ENCODE assay signal across 8 cellular contexts in the genomic region with DNA sequence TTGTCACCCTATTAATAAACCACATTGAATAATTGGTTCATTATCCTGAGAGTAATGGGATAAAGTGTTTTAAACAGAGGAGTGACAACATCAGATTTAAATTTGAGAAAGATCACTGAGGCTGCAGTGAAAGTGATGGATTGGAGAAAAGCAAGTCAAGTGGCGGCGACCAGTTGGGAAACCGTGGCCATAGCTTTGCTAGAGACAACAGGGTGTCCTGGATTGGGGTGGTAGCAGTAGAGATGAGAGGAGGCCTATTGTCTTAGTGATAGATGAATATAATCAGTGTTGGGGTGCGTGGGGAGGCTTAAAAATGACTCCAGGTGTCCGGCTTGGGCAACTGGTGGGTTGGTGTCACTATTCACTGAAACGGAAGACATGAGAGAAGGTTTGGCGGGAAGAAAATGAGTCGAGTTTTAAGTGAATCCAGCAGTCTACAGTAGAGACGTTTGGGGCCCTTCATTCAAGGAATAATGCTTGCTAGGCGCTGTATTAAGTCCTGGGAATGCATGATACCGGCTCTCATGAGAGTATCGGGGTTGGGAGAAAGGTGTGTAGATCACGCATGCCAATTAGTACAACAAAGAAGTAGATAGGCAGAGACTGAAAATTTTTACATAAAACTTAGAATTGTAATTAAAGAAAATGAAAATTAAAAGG. TPM values are rescaled to one million over a fixed set of nuclear protein-coding genes. Genes with fewer than 3 reads are reported as not detected.
A peak's percentile ranks its signal among the peaks of the same experiment; 100 is the strongest.
DNase-seq lines count a peak whose midpoint lies in the region; ATAC-seq and TF ChIP-seq lines count a peak whose summit lies in the region.

No MANE protein-coding gene starts in this region.

- BruUV-seq in OCI-LY7 (replicated peaks; lab: Mats Ljungman, UMichigan): no TSS peak

- H3K27ac ChIP-seq in OCI-LY7 (ENCODE audit: low read depth, low read length, poor library complexity, severe bottlenecking): no peak overlapping the region

- DNase-seq in GM03348 (ENCODE audit: low spot score): peak; percentile 11
- DNase-seq in OCI-LY7 (ENCODE audit: low spot score): peak; percentile 7
- no peak for DNase-seq in globus pallidus (ENCODE audit: low spot score)
- DNase-seq in HK-2 (ENCODE audit: unreplicated experiment): no peak
- DNase-seq in NCI-H187 (lab: John Stamatoyannopoulos, UW): no peak

- peaks cover 19% of the 10 kb centered on the region for H3K4me1 ChIP-seq in OCI-LY7 (ENCODE audit: insufficient read depth, low read length, poor library complexity, severe bottlenecking)
- peaks cover 4% of the 10 kb centered on the region for H3K4me1 ChIP-seq in endocrine pancreas (ENCODE audit: control insufficient read depth, insufficient read depth, low read length)
- peaks cover 9% of the 10 kb centered on the region for H3K4me1 ChIP-seq in neuron (ENCODE audit: insufficient read depth, low read length)

- ATAC-seq in GM18520 (IDR thresholded peaks at IDR 0.05; ENCODE audit: unreplicated experiment): no peak

- H3K9ac ChIP-seq in endocrine pancreas (ENCODE audit: control insufficient read depth, insufficient read depth, low read length): peak overlapping the region; percentile 3

- H4K20me1 ChIP-seq in OCI-LY7 (ENCODE audit: insufficient read depth, low read length): peaks cover 4% of the 10 kb centered on the region; the same call in 1 of the 2 replicates

- H3K4me3 ChIP-seq in OCI-LY7 (ENCODE audit: low read depth, low read length, poor library complexity, severe bottlenecking): peak overlapping the region; percentile 75
- H3K4me3 ChIP-seq in endocrine pancreas (ENCODE audit: control insufficient read depth, insufficient read depth, low read length): peak overlapping the region; percentile 81
- H3K4me3 ChIP-seq in neuron (ENCODE audit: low read length): peak overlapping the region; percentile 61

- H3K36me3 ChIP-seq in OCI-LY7 (ENCODE audit: insufficient read depth, low read length) (peaks cover 23% of the 10 kb centered on the region), endocrine pancreas (ENCODE audit: control insufficient read depth, insufficient read depth, low read length) (no peaks in the 10 kb centered on the region), neuron (ENCODE audit: insufficient read depth, low read length) (peaks cover 25% of the 10 kb centered on the region)

- H3K9me2 ChIP-seq in OCI-LY7 (ENCODE audit: insufficient read depth, low read length): no peaks in the 10 kb centered on the region

- peaks cover 14% of the 10 kb centered on the region; the same call in 1 of the 2 replicates for H3K79me2 ChIP-seq in OCI-LY7 (ENCODE audit: insufficient read depth, low read depth, low read length)

- intact Hi-C loops in OCI-LY7 (cut with micrococcal nuclease; ENCODE audit: unreplicated experiment): loop anchor here (1.0 kb wide), 1 partner anchor 62 kb away; no protein-coding TSS in a partner anchor

- no peak for TF ChIP-seq CTCF in OCI-LY7 (conservative IDR thresholded peaks at IDR 0.05; ENCODE audit: low read length)

- H2AFZ ChIP-seq in OCI-LY7 (ENCODE audit: low read length): peak overlapping the region; percentile 73; the same call in 1 of the 2 replicates
- peak overlapping the region; percentile 88 for H2AFZ ChIP-seq in neuron (ENCODE audit: low read depth, low read length)

- H3K4me2 ChIP-seq in OCI-LY7 (ENCODE audit: low read length): peak overlapping the region; percentile 78

- POLR2A ChIA-PET in OCI-LY7 (lab: Charles Lee): interaction anchor here (0.9 to 1.9 kb wide), 2 partner anchors 36 to 63 kb away, joined by 4 to 11 read pairs; no protein-coding TSS in a partner anchor

- H3K9me3 ChIP-seq in OCI-LY7 (ENCODE audit: low read length): no peaks in the 10 kb centered on the region
- no peaks in the 10 kb centered on the region for H3K9me3 ChIP-seq in endocrine pancreas (ENCODE audit: control insufficient read depth, low read length)
- H3K9me3 ChIP-seq in neuron (ENCODE audit: low read length): no peaks in the 10 kb centered on the region

- no peaks in the 10 kb centered on the region for H3K27me3 ChIP-seq in endocrine pancreas (ENCODE audit: control insufficient read depth, insufficient read depth, low read length)
- H3K27me3 ChIP-seq in neuron (ENCODE audit: insufficient read depth, low read length): no peaks in the 10 kb centered on the region

- CTCF ChIA-PET in OCI-LY7 (lab: Charles Lee; ENCODE audit: unreplicated experiment): interaction anchor here (0.6 kb wide), 1 partner anchor 360 kb away, joined by 3 read pairs; no protein-coding TSS in a partner anchor

RNA-seq across cellular contexts. Expression of gene NEK4, which starts 0.8 kb away (rescaled TPM):
- total RNA-seq in OCI-LY7 (2014; rRNA removed; shearing (Covaris generic)): 27.6 and 38.6 TPM in 2 replicates
- 27.5 and 29.6 TPM in 2 replicates for total RNA-seq in OCI-LY7 (2022)

RNA-seq across cellular contexts. Expression of gene ITIH1, which starts 7.5 kb away (rescaled TPM):
- not detected in 2 replicates for total RNA-seq in OCI-LY7 (2014; rRNA removed; shearing (Covaris generic))
- total RNA-seq in OCI-LY7 (2022): not detected in 2 replicates

RNA-seq across cellular contexts. Expression of gene ITIH3, which starts 24.7 kb away (rescaled TPM):
- total RNA-seq in OCI-LY7 (2014; rRNA removed; shearing (Covaris generic)): not detected in 2 replicates
- not detected in 2 replicates for total RNA-seq in OCI-LY7 (2022)

Comparison
In these comparisons a context has a peak if more than half of its experiments do, and no peak if none do; other contexts are left out.
1. DNase-seq: peak in GM03348 (single experiment) and OCI-LY7 (single experiment); none in globus pallidus (single experiment), HK-2 (single experiment) and NCI-H187 (0 of 2).
2. Peak in every context shown above with its lines, with median percentiles within 50 percentile points of each other: H3K4me3 ChIP-seq.